11 cellular contexts compared by ENCODE assay signal in genomic region chr18:56402872-56403516, GRCh38.
DNase-seq lines count a peak whose midpoint lies in the region; ATAC-seq and TF ChIP-seq lines count a peak whose summit lies in the region.
"Had no signal": no experiment of that assay in that cellular context is flagged by ENCODE, and none has a peak within 500 bp of the region (broad histone marks: within the 10 kb centered on the region; RNA-seq: fewer than 3 reads in every experiment).

No MANE protein-coding gene starts in this region.

- no peaks in the 10 kb centered on the region for H3K27me3 ChIP-seq in gastrocnemius medialis

- CTCF ChIA-PET in RWPE1 (lab: Yijun Ruan, JAX) (no interaction called here), WTC11 (lab: Charles Lee) (no interaction called here)

- intact Hi-C loops in gastrocnemius medialis (cut with DNase I; ENCODE audit: low total_unique reads) = no loop called here

- no peak overlapping the region for H3K27ac Mint-ChIP-seq in WTC11

- peaks cover 22% of the 10 kb centered on the region for H3K4me1 Mint-ChIP-seq in WTC11

- ATAC-seq in gastrocnemius medialis (peak; percentile 47 to 60), WTC11 (no peak), HG03280 (IDR thresholded peaks at IDR 0.05; ENCODE audit: unreplicated experiment) (no peak), GM18873 (IDR thresholded peaks at IDR 0.05; ENCODE audit: low FRiP score, unreplicated experiment) (no peak)
- ATAC-seq: left lobe of liver had no signal

- peak overlapping the region; percentile 66 for H3K27ac ChIP-seq in RWPE1
- peak overlapping the region in 2 of 4 donors; percentile 4 to 37 for H3K27ac ChIP-seq in gastrocnemius medialis

- peaks cover 24% of the 10 kb centered on the region for H3K36me3 Mint-ChIP-seq in WTC11

- peaks cover 24% of the 10 kb centered on the region for H3K9me3 Mint-ChIP-seq in WTC11

- H3K4me3 Mint-ChIP-seq in WTC11 = no peak overlapping the region

- TF ChIP-seq CTCF in RWPE1 (conservative IDR thresholded peaks at IDR 0.05; ENCODE audit: low read depth) (no peak), gastrocnemius medialis (IDR thresholded peaks at IDR 0.05 in 4 of 5, conservative IDR thresholded peaks at IDR 0.05 in 1 of 5) (no peak), WTC11 (IDR thresholded peaks at IDR 0.05) (no peak)

- DNase-seq in GM04503 (ENCODE audit: low read depth) (peak; percentile 89), RWPE1 (ENCODE audit: low spot score) (peak; percentile 16), fibroblast of peridontal ligament (ENCODE audit: extremely low read depth) (peak; percentile 98), gastrocnemius medialis (peak in 1 of 2 donors; percentile 21), WTC11 (ENCODE audit: low spot score) (no peak)
- no peak for DNase-seq in stimulated activated CD4-positive, alpha-beta T cell treated with anti-CD3 and anti-CD28 coated beads, Interleukin-2, amount 100 ng/mL, for 48 hours
- DNase-seq: activated T-cell treated with anti-CD3 and anti-CD28 coated beads for 4 hours, DMS79 treated with DMSO at 0.1 percent for 48 hours had no signal

- POLR2A ChIA-PET in RWPE1 (lab: Yijun Ruan, JAX; ENCODE audit: low non-redundant PET) = no interaction called here
- POLR2A ChIA-PET in WTC11 (lab: Charles Lee) = no interaction called here

- in situ Hi-C loops in gastrocnemius medialis (cut with MboI; ENCODE audit: low sequenced_read_pairs in 4 of 4) = no loop called here

- H3K27me3 Mint-ChIP-seq in WTC11 (ENCODE audit: low read depth) = peaks cover 5% of the 10 kb centered on the region; the same call in 1 of the 2 replicates

- H3K4me1 ChIP-seq in gastrocnemius medialis = no peaks in the 10 kb centered on the region

- H3K36me3 ChIP-seq in gastrocnemius medialis = no peaks in the 10 kb centered on the region

- no peak overlapping the region for H3K4me3 ChIP-seq in gastrocnemius medialis

- H3K9me3 ChIP-seq in gastrocnemius medialis = no peaks in the 10 kb centered on the region

- no peak for TF ChIP-seq POLR2A in gastrocnemius medialis (IDR thresholded peaks at IDR 0.05)

TF ChIP-seq in WTC11, 78 proteins besides CTCF, POLR2A, EP300 and RAD21:
- TF ChIP-seq FOXP1 (CRISPR knock-in tag; IDR thresholded peaks at IDR 0.05; ENCODE audit: borderline replicate concordance) (no peak), CREM (CRISPR knock-in tag; IDR thresholded peaks at IDR 0.05) (no peak), ZBTB43 (CRISPR knock-in tag; IDR thresholded peaks at IDR 0.05) (no peak), TP53 (CRISPR knock-in tag; IDR thresholded peaks at IDR 0.05) (no peak), TCF7 (CRISPR knock-in tag; IDR thresholded peaks at IDR 0.05; ENCODE audit: low read depth) (no peak), NFE2L1 (CRISPR knock-in tag; IDR thresholded peaks at IDR 0.05) (no peak), KAT7 (CRISPR knock-in tag; IDR thresholded peaks at IDR 0.05; ENCODE audit: borderline replicate concordance) (no peak), ATF3 (CRISPR knock-in tag; conservative IDR thresholded peaks at IDR 0.05) (no peak), PREB (CRISPR knock-in tag; IDR thresholded peaks at IDR 0.05; ENCODE audit: borderline replicate concordance) (no peak), OVOL2 (CRISPR knock-in tag; IDR thresholded peaks at IDR 0.05; ENCODE audit: borderline replicate concordance) (no peak), ATF2 (CRISPR knock-in tag; IDR thresholded peaks at IDR 0.05; ENCODE audit: borderline replicate concordance, low read depth) (no peak), ZNF423 (CRISPR knock-in tag; IDR thresholded peaks at IDR 0.05) (no peak)
TF ChIP-seq in WTC11: peak in this region for 0.

Comparison
In these comparisons a context has a peak if more than half of its experiments do, and no peak if none do; other contexts are left out.
1. DNase-seq: peak in GM04503 (single experiment), RWPE1 (single experiment) and fibroblast of peridontal ligament (single experiment); none in stimulated activated CD4-positive, alpha-beta T cell treated with anti-CD3 and anti-CD28 coated beads, Interleukin-2, amount 100 ng/mL, for 48 hours (0 of 2) and WTC11 (single experiment).
2. ATAC-seq: peak in gastrocnemius medialis (2 of 2); none in WTC11 (single experiment), HG03280 (single experiment) and GM18873 (single experiment).